Comparison of ENCODE assay signal across 27 cellular contexts in the genomic region with DNA sequence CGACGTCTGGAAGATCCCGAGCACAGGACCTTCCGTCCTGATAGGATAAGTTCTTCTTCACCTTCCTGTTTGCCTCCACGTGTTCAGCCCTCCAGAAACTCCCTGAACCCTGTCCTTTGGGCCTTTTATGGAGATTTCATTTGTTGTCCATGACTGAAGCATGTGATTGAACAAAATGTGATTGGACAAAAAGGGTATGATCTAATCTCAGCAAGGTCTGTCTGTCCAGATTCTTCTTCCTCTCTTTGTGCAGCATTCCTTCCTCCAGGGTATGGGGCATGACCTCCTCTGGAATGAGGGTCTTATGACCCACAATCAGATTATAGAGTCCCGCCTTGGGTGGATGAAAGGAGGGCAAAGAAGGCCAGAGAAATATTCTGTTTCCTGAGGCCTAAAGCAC. TPM values are rescaled to one million over a fixed set of nuclear protein-coding genes. Genes with fewer than 3 reads are reported as not detected.
"Had no signal": no experiment of that assay in that cellular context is flagged by ENCODE, and none has a peak within 500 bp of the region (broad histone marks: within the 10 kb centered on the region; RNA-seq: fewer than 3 reads in every experiment).

A gene (minus strand): TSS at position 101 of the 400 bp plus-strand sequence. CDS start 95,684 bp downstream, outside the sequence.

- H3K4me3 Mint-ChIP-seq: effector memory CD8-positive, alpha-beta T cell had no signal

- H3K4me3 ChIP-seq: gastrocnemius medialis, left lung, psoas muscle, thoracic aorta, transverse colon, vagina had no signal

- H3K36me3 ChIP-seq: gastrocnemius medialis, left lung, thoracic aorta, transverse colon, vagina had no signal

- H3K27me3 ChIP-seq: gastrocnemius medialis, vagina had no signal

- ATAC-seq: effector memory CD8-positive, alpha-beta T cell; gastrocnemius medialis; left lung; naive thymus-derived CD8-positive, alpha-beta T cell; psoas muscle; right cardiac atrium had no signal

- DNase-seq: cerebellar nuclear complex; cortex of kidney; effector memory CD8-positive, alpha-beta T cell; foreskin fibroblast; gastrocnemius medialis; head of caudate nucleus; kidney; left lung; mesendoderm; midbrain; naive thymus-derived CD8-positive, alpha-beta T cell; nephron progenitor cell; nucleus accumbens; psoas muscle; right cardiac atrium; small intestine; stimulated activated CD4-positive, alpha-beta T cell treated with anti-CD3 and anti-CD28 coated beads, Interleukin-15, amount 100 ng/mL, for 24 hours; stimulated activated CD4-positive, alpha-beta T cell treated with anti-CD3 and anti-CD28 coated beads, Interleukin-2, amount 100 ng/mL, for 48 hours; stimulated activated naive CD4-positive, alpha-beta T cell treated with Interleukin-2 at 50 U/mL for 16 hours; transverse colon had no signal

- H3K9me3 ChIP-seq: gastrocnemius medialis, left lung, psoas muscle, thoracic aorta, transverse colon, vagina had no signal

- H3K27ac ChIP-seq: gastrocnemius medialis, left lung, psoas muscle, transverse colon, vagina had no signal

- H3K9me3 Mint-ChIP-seq: effector memory CD8-positive, alpha-beta T cell had no signal

- H3K27ac Mint-ChIP-seq: effector memory CD8-positive, alpha-beta T cell; naive thymus-derived CD8-positive, alpha-beta T cell; nephron progenitor cell had no signal

- H3K4me1 ChIP-seq: psoas muscle had no signal

- H3K36me3 Mint-ChIP-seq: naive thymus-derived CD8-positive, alpha-beta T cell had no signal

RNA-seq across cellular contexts. Expression of the gene that starts here (rescaled TPM):
- total RNA-seq: dermis microvascular lymphatic vessel endothelial cell; glomerular endothelial cell; lung microvascular endothelial cell; naive thymus-derived CD8-positive, alpha-beta T cell; osteocyte; renal cortical epithelial cell; transverse colon had no signal
- polyA plus RNA-seq: naive thymus-derived CD8-positive, alpha-beta T cell had no signal
